In genomic region chr10:69660296-69660695, GRCh38 we compare ENCODE assay signal across 7 cellular contexts.
"Had no signal": no experiment of that assay in that cellular context is flagged by ENCODE, and none has a peak within 500 bp of the region (broad histone marks: within the 10 kb centered on the region; RNA-seq: fewer than 3 reads in every experiment).

No MANE protein-coding gene starts in this region.

- H3K9me3 Mint-ChIP-seq: GM23338, H9, HFFc6 had no signal

- DNase-seq: H9, HCEC 1CT, HFFc6, IMR-90, KG1 had no signal

- H3K4me3 Mint-ChIP-seq: GM23338, H9, HFFc6 had no signal

- ATAC-seq: GM23338, K562 had no signal

- H3K4me3 ChIP-seq: GM23338, K562 had no signal

- H3K4me2 ChIP-seq: GM23338 had no signal

- H2AFZ ChIP-seq: GM23338 had no signal

- H3K27ac Mint-ChIP-seq: H9, HFFc6 had no signal
